Comparison of ENCODE assay signal across 10 cellular contexts in the genomic region with DNA sequence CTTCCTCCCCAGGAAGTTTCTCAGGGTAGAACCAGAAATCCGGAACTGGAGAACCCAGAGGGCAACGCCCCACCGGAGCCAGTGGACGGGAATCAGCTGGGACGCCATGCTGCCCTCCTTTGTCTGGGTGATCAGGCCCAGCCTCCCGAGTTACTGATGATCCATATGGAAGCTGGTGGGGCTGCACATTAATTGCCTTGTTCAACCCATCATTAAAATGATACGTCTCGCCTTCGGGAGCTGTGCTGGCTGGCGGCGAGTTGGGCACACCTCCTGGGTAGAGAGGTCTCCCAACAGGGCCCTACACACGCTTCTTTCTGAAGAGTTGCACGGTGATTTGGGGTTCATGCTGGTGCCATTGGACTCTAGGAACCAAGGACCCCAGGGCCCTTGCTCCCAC.
"Had no signal": no experiment of that assay in that cellular context is flagged by ENCODE, and none has a peak within 500 bp of the region (broad histone marks: within the 10 kb centered on the region; RNA-seq: fewer than 3 reads in every experiment).

No MANE protein-coding gene starts in this region.

- H3K4me1 Mint-ChIP-seq: stimulated activated effector memory CD8-positive, alpha-beta T cell treated with anti-CD3 and anti-CD28 coated beads, Interleukin-12 subunit alpha, Interleukin-12 subunit beta, amount 100 ng/mL, for 72 hours had no signal

- H3K27ac ChIP-seq: left ventricle myocardium inferior, tibial artery had no signal

- ATAC-seq: activated CD4-positive, CD25-positive, alpha-beta regulatory T cell treated with anti-CD3 and anti-CD28 coated beads, Interleukin-2, amount 50 U/mL, for 24 hours; activated T-cell treated with anti-CD3 and anti-CD28 coated beads, Interleukin-2, amount 50 U/mL, for 4 hours; stimulated activated effector memory CD8-positive, alpha-beta T cell treated with anti-CD3 and anti-CD28 coated beads, Interleukin-12 subunit alpha, Interleukin-12 subunit beta, amount 100 ng/mL, for 72 hours had no signal

- H3K4me1 ChIP-seq: left ventricle myocardium inferior, tibial artery had no signal

- DNase-seq: activated CD4-positive, alpha-beta T cell treated with anti-CD3 and anti-CD28 coated beads, Interleukin-2, amount 50 U/mL, for 4 hours; activated gamma-delta T cell treated with Interleukin-2 at 50 U/mL for 16 hours; activated T-cell treated with anti-CD3 and anti-CD28 coated beads, Interleukin-2, amount 50 U/mL, for 4 hours; foreskin melanocyte; left ventricle myocardium inferior; tibial artery had no signal

- H3K9me3 Mint-ChIP-seq: activated T-cell treated with anti-CD3 and anti-CD28 coated beads, Interleukin-2, amount 50 U/mL, for 4 hours; memory B cell; stimulated activated effector memory CD8-positive, alpha-beta T cell treated with anti-CD3 and anti-CD28 coated beads, Interleukin-12 subunit alpha, Interleukin-12 subunit beta, amount 100 ng/mL, for 72 hours had no signal

- H3K4me3 Mint-ChIP-seq: activated T-cell treated with anti-CD3 and anti-CD28 coated beads, Interleukin-2, amount 50 U/mL, for 4 hours; memory B cell; neural crest cell; stimulated activated effector memory CD8-positive, alpha-beta T cell treated with anti-CD3 and anti-CD28 coated beads, Interleukin-12 subunit alpha, Interleukin-12 subunit beta, amount 100 ng/mL, for 72 hours had no signal

- H3K27ac Mint-ChIP-seq: memory B cell; stimulated activated effector memory CD8-positive, alpha-beta T cell treated with anti-CD3 and anti-CD28 coated beads, Interleukin-12 subunit alpha, Interleukin-12 subunit beta, amount 100 ng/mL, for 72 hours had no signal

- H3K9me3 ChIP-seq: left ventricle myocardium inferior, tibial artery had no signal

- H3K36me3 ChIP-seq: left ventricle myocardium inferior, tibial artery had no signal

- H3K27me3 ChIP-seq: tibial artery had no signal

- H3K4me3 ChIP-seq: left ventricle myocardium inferior, tibial artery had no signal

- H3K36me3 Mint-ChIP-seq: memory B cell; stimulated activated effector memory CD8-positive, alpha-beta T cell treated with anti-CD3 and anti-CD28 coated beads, Interleukin-12 subunit alpha, Interleukin-12 subunit beta, amount 100 ng/mL, for 72 hours had no signal
